In genomic region chr11:116422556-116422955, GRCh38 we compare ENCODE assay signal across 18 cellular contexts.
"Had no signal": no experiment of that assay in that cellular context is flagged by ENCODE, and none has a peak within 500 bp of the region (broad histone marks: within the 10 kb centered on the region; RNA-seq: fewer than 3 reads in every experiment).

No MANE protein-coding gene starts in this region.

- H3K4me1 ChIP-seq: pancreas, thyroid gland had no signal

- H3K9me3 ChIP-seq: neutrophil, pancreas, thyroid gland had no signal

- FAIRE-seq: endothelial cell of umbilical vein, pancreas, TTC549 had no signal

- H3K27ac ChIP-seq: esophagus squamous epithelium, neutrophil, pancreas, thyroid gland had no signal

- H3K27me3 ChIP-seq: neutrophil, pancreas, thyroid gland had no signal

- H3K36me3 ChIP-seq: esophagus squamous epithelium, neutrophil, pancreas, thyroid gland had no signal

- DNase-seq: activated CD4-positive, alpha-beta memory T cell treated with anti-CD3 and anti-CD28 coated beads, Interleukin-2, amount 10 ng/mL, durations not matched to agents 7 days and 5 days; activated CD4-positive, alpha-beta T cell treated with anti-CD3 and anti-CD28 coated beads for 48 hours; activated CD4-positive, CD25-positive, alpha-beta regulatory T cell; activated CD8-positive, alpha-beta memory T cell treated with anti-CD3 and anti-CD28 coated beads, Interleukin-2, amount 10 ng/mL, durations not matched to agents 7 days and 5 days; activated naive CD4-positive, alpha-beta T cell; activated naive CD8-positive, alpha-beta T cell treated with anti-CD3 and anti-CD28 coated beads for 36 hours; amniotic stem cell; effector memory CD4-positive, alpha-beta T cell; esophagus squamous epithelium; left cardiac atrium; natural killer cell; pancreas; stimulated activated CD8-positive, alpha-beta memory T cell treated with anti-CD3 and anti-CD28 coated beads, Interleukin-4, amount 100 ng/mL, for 48 hours; stimulated activated naive CD4-positive, alpha-beta T cell; thyroid gland had no signal

- H3K4me3 ChIP-seq: esophagus squamous epithelium, pancreas, thyroid gland had no signal

- ATAC-seq: activated CD8-positive, alpha-beta memory T cell treated with anti-CD3 and anti-CD28 coated beads, Interleukin-2, amount 10 ng/mL, durations not matched to agents 7 days and 5 days; left cardiac atrium; natural killer cell; pancreas had no signal
